28 cellular contexts compared by ENCODE assay signal in the genomic region with DNA sequence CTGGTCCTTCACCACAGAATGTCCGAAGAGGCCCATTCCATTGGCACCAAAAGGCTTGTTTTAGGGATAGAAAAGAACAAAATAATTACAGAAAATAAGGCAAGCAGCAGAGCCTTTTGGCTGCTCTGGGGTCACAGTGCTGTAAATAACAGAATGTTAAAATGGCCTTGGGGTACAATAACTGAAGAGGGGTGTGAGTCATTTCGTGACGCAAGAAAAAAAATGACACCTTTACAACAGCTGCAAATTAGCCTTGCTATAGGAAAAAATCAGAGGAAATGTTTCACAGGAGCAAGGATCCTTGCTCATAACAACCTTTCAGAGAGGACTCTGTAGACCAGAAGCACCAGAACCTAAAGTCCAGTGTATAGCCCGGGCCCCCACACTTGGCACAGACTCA.
"Had no signal": no experiment of that assay in that cellular context is flagged by ENCODE, and none has a peak within 500 bp of the region (broad histone marks: within the 10 kb centered on the region; RNA-seq: fewer than 3 reads in every experiment).

No MANE protein-coding gene starts in this region.

- H3K4me1 Mint-ChIP-seq: activated CD4-positive, alpha-beta T cell treated with anti-CD3 and anti-CD28 coated beads, Interleukin-2, amount 10 ng/mL, durations not matched to agents 24 days and 14 days; activated naive CD4-positive, alpha-beta T cell treated with anti-CD3 and anti-CD28 coated beads, Interleukin-2, amount 50 U/mL, for 24 hours; activated naive CD8-positive, alpha-beta T cell treated with anti-CD3 and anti-CD28 coated beads, Interleukin-2, amount 10 ng/mL, durations not matched to agents 7 days and 5 days had no signal

- H3K9me3 Mint-ChIP-seq: activated CD4-positive, alpha-beta T cell treated with anti-CD3 and anti-CD28 coated beads, Interleukin-2, amount 10 ng/mL, durations not matched to agents 24 days and 14 days; activated CD8-positive, alpha-beta T cell treated with anti-CD3 and anti-CD28 coated beads for 36 hours; activated naive CD4-positive, alpha-beta T cell treated with anti-CD3 and anti-CD28 coated beads, Interleukin-2, amount 50 U/mL, for 24 hours; activated naive CD8-positive, alpha-beta T cell treated with anti-CD3 and anti-CD28 coated beads, Interleukin-2, amount 10 ng/mL, durations not matched to agents 7 days and 5 days; activated T-cell treated with anti-CD3 and anti-CD28 coated beads, Interleukin-2, amount 50 U/mL, for 24 hours; activated T-helper 2 cell treated with anti-CD3 and anti-CD28 coated beads, Interferon-gamma antibody, Interleukin-2, Interleukin-4, amounts not matched to agents 10 μg/mL and 5 μg/mL and 100 μg/mL, durations not matched to agents 14 hours and 24 hours and 36 hours had no signal

- H3K4me3 Mint-ChIP-seq: activated CD4-positive, alpha-beta T cell treated with anti-CD3 and anti-CD28 coated beads, Interleukin-2, amount 10 ng/mL, durations not matched to agents 24 days and 14 days; activated CD8-positive, alpha-beta T cell treated with anti-CD3 and anti-CD28 coated beads for 36 hours; activated naive CD4-positive, alpha-beta T cell treated with anti-CD3 and anti-CD28 coated beads, Interleukin-2, amount 50 U/mL, for 24 hours; activated naive CD8-positive, alpha-beta T cell treated with anti-CD3 and anti-CD28 coated beads, Interleukin-2, amount 10 ng/mL, durations not matched to agents 7 days and 5 days; activated T-cell treated with anti-CD3 and anti-CD28 coated beads, Interleukin-2, amount 50 U/mL, for 24 hours had no signal

- H3K27me3 ChIP-seq: ascending aorta had no signal

- DNase-seq: activated CD4-positive, alpha-beta T cell treated with anti-CD3 and anti-CD28 coated beads, Interleukin-2, amount 10 ng/mL, durations not matched to agents 24 days and 14 days; activated CD4-positive, alpha-beta T cell treated with anti-CD3 and anti-CD28 coated beads, Interleukin-2, amount 50 U/mL, for 4 hours; activated CD8-positive, alpha-beta T cell treated with anti-CD3 and anti-CD28 coated beads for 36 hours; activated gamma-delta T cell; activated naive CD4-positive, alpha-beta T cell treated with Interleukin-2 at 50 U/mL for 16 hours; activated naive CD8-positive, alpha-beta T cell treated with anti-CD3 and anti-CD28 coated beads, Interleukin-2, amount 10 ng/mL, durations not matched to agents 7 days and 5 days; activated T-cell treated with anti-CD3 and anti-CD28 coated beads, Interleukin-2, amount 50 U/mL, for 24 hours; amygdala; caudate nucleus; cerebellar nuclear complex; NCI-H1105; NCI-H1417 treated with DMSO at 0.1 percent for 48 hours; NCI-H1694; NCI-H1930; NCI-H2081 treated with DMSO at 0.1 percent for 48 hours; NCI-H510A; NCI-H526; NCI-H748 treated with DMSO at 0.1 percent for 48 hours; NK-92 treated with Interleukin-12 subunit alpha and Interleukin-12 subunit beta, amount 100 ng/mL, for 24 hours; OCI-M1; SIG-M5; SW 1271; T1000 had no signal

- ATAC-seq: activated CD8-positive, alpha-beta T cell treated with anti-CD3 and anti-CD28 coated beads for 36 hours; Right ventricle myocardium inferior had no signal

- H3K27me3 Mint-ChIP-seq: activated CD4-positive, alpha-beta T cell treated with anti-CD3 and anti-CD28 coated beads, Interleukin-2, amount 10 ng/mL, durations not matched to agents 24 days and 14 days; activated CD8-positive, alpha-beta T cell treated with anti-CD3 and anti-CD28 coated beads for 36 hours; activated naive CD4-positive, alpha-beta T cell treated with anti-CD3 and anti-CD28 coated beads, Interleukin-2, amount 50 U/mL, for 24 hours; activated naive CD8-positive, alpha-beta T cell treated with anti-CD3 and anti-CD28 coated beads, Interleukin-2, amount 10 ng/mL, durations not matched to agents 7 days and 5 days; activated T-cell treated with anti-CD3 and anti-CD28 coated beads, Interleukin-2, amount 50 U/mL, for 24 hours had no signal

- H3K9me3 ChIP-seq: ascending aorta had no signal

- H3K36me3 Mint-ChIP-seq: activated naive CD4-positive, alpha-beta T cell treated with anti-CD3 and anti-CD28 coated beads, Interleukin-2, amount 50 U/mL, for 24 hours; activated naive CD8-positive, alpha-beta T cell treated with anti-CD3 and anti-CD28 coated beads, Interleukin-2, amount 10 ng/mL, durations not matched to agents 7 days and 5 days had no signal

- H3K36me3 ChIP-seq: ascending aorta had no signal

- H3K4me1 ChIP-seq: ascending aorta had no signal

- H3K4me3 ChIP-seq: ascending aorta had no signal

- H3K27ac Mint-ChIP-seq: activated CD4-positive, alpha-beta T cell treated with anti-CD3 and anti-CD28 coated beads, Interleukin-2, amount 10 ng/mL, durations not matched to agents 24 days and 14 days; activated CD8-positive, alpha-beta T cell treated with anti-CD3 and anti-CD28 coated beads for 36 hours; activated naive CD4-positive, alpha-beta T cell treated with anti-CD3 and anti-CD28 coated beads, Interleukin-2, amount 50 U/mL, for 24 hours; activated naive CD8-positive, alpha-beta T cell treated with anti-CD3 and anti-CD28 coated beads, Interleukin-2, amount 10 ng/mL, durations not matched to agents 7 days and 5 days; activated T-cell treated with anti-CD3 and anti-CD28 coated beads, Interleukin-2, amount 50 U/mL, for 24 hours; activated T-helper 2 cell treated with anti-CD3 and anti-CD28 coated beads, Interferon-gamma antibody, Interleukin-2, Interleukin-4, amounts not matched to agents 10 μg/mL and 5 μg/mL and 100 μg/mL, durations not matched to agents 14 hours and 24 hours and 36 hours had no signal

- H3K27ac ChIP-seq: ascending aorta, KMS-11 had no signal
